Comparison of ENCODE assay signal across 9 cellular contexts in genomic region chr6:53327017-53327395, GRCh38. TPM values are rescaled to one million over a fixed set of nuclear protein-coding genes. Genes with fewer than 3 reads are reported as not detected.
DNase-seq lines count a peak whose midpoint lies in the region; ATAC-seq and TF ChIP-seq lines count a peak whose summit lies in the region.
"Had no signal": no experiment of that assay in that cellular context is flagged by ENCODE, and none has a peak within 500 bp of the region (broad histone marks: within the 10 kb centered on the region; RNA-seq: fewer than 3 reads in every experiment).

No MANE protein-coding gene starts in this region.

- H3K4me1 Mint-ChIP-seq in activated CD4-positive, alpha-beta memory T cell treated with anti-CD3 and anti-CD28 coated beads for 36 hours (ENCODE audit: low read depth) = peaks cover 77% of the 10 kb centered on the region
- peaks cover 63% of the 10 kb centered on the region for H3K4me1 Mint-ChIP-seq in activated CD4-positive, alpha-beta memory T cell treated with anti-CD3 and anti-CD28 coated beads, Interleukin-2, amount 10 ng/mL, durations not matched to agents 7 days and 5 days
- peaks cover 65 to 79% of the 10 kb centered on the region in 2 donors for H3K4me1 Mint-ChIP-seq in immature natural killer cell

- no peak overlapping the region for H3K4me3 Mint-ChIP-seq in activated CD4-positive, alpha-beta memory T cell treated with anti-CD3 and anti-CD28 coated beads for 36 hours
- no peak overlapping the region for H3K4me3 Mint-ChIP-seq in activated CD4-positive, alpha-beta memory T cell treated with anti-CD3 and anti-CD28 coated beads, Interleukin-2, amount 10 ng/mL, durations not matched to agents 7 days and 5 days
- peak overlapping the region in 1 of 5 donors; percentile 17 for H3K4me3 Mint-ChIP-seq in immature natural killer cell

- POLR2A ChIA-PET in activated CD4-positive, alpha-beta memory T cell treated with anti-CD3 and anti-CD28 coated beads for 36 hours (lab: Charles Lee) = interaction anchor here (0.7 to 1.3 kb wide), 2 partner anchors 18 to 20 kb away, joined by 3 read pairs; no protein-coding TSS in a partner anchor
- POLR2A ChIA-PET in activated CD4-positive, alpha-beta memory T cell treated with anti-CD3 and anti-CD28 coated beads, Interleukin-2, amount 10 ng/mL, durations not matched to agents 7 days and 5 days (lab: Charles Lee) = interaction anchor here (1.2 kb wide), 1 partner anchor 20 kb away, joined by 5 read pairs; no protein-coding TSS in a partner anchor

- H3K4me3 ChIP-seq in adrenal gland (no peak overlapping the region), thymus (ENCODE audit: low read length) (no peak overlapping the region)
- H3K4me3 ChIP-seq: BLaER1 had no signal

- H3K27me3 Mint-ChIP-seq in activated CD4-positive, alpha-beta memory T cell treated with anti-CD3 and anti-CD28 coated beads for 36 hours = no peaks in the 10 kb centered on the region
- H3K27me3 Mint-ChIP-seq in activated CD4-positive, alpha-beta memory T cell treated with anti-CD3 and anti-CD28 coated beads, Interleukin-2, amount 10 ng/mL, durations not matched to agents 7 days and 5 days = no peaks in the 10 kb centered on the region
- H3K27me3 Mint-ChIP-seq in immature natural killer cell (ENCODE audit: low read depth in 3 of 3) = peaks cover 0 to 3% (median 2%) of the 10 kb centered on the region in 3 donors

- H3K9me3 ChIP-seq in adrenal gland (replicated peaks in 1 of 3) = no peaks in the 10 kb centered on the region
- no peaks in the 10 kb centered on the region for H3K9me3 ChIP-seq in thymus (ENCODE audit: control insufficient read depth)

- peak in 1 of 6 experiments; percentile 16 for TF ChIP-seq CTCF in adrenal gland (IDR thresholded peaks at IDR 0.05)

- no peak for ATAC-seq in GM21576 (IDR thresholded peaks at IDR 0.05; ENCODE audit: unreplicated experiment)

- intact Hi-C loops in activated CD4-positive, alpha-beta memory T cell treated with anti-CD3 and anti-CD28 coated beads for 36 hours (cut with micrococcal nuclease) = no loop called here
- intact Hi-C loops in adrenal gland (cut with DNase I) = no loop called here

- H3K9me3 Mint-ChIP-seq in activated CD4-positive, alpha-beta memory T cell treated with anti-CD3 and anti-CD28 coated beads for 36 hours = peaks cover 3% of the 10 kb centered on the region
- peaks cover 2% of the 10 kb centered on the region for H3K9me3 Mint-ChIP-seq in activated CD4-positive, alpha-beta memory T cell treated with anti-CD3 and anti-CD28 coated beads, Interleukin-2, amount 10 ng/mL, durations not matched to agents 7 days and 5 days
- H3K9me3 Mint-ChIP-seq in immature natural killer cell = no peaks in the 10 kb centered on the region

- DNase-seq in activated CD4-positive, alpha-beta memory T cell treated with anti-CD3 and anti-CD28 coated beads for 36 hours = no peak
- no peak for DNase-seq in activated CD4-positive, alpha-beta memory T cell treated with anti-CD3 and anti-CD28 coated beads, Interleukin-2, amount 10 ng/mL, durations not matched to agents 7 days and 5 days
- peak in 3 of 7 donors; percentile 35 to 60 (median 50) for DNase-seq in adrenal gland
- no peak for DNase-seq in immature natural killer cell
- DNase-seq in SHP77 (lab: John Stamatoyannopoulos, UW) = no peak
- DNase-seq in SIG-M5 treated with dmso at 0.1 percent for 504 hours (lab: John Stamatoyannopoulos, UW; ENCODE audit: unreplicated experiment) = no peak

- H3K4me1 ChIP-seq in adrenal gland (replicated peaks in 1 of 2) (peaks cover 42 to 58% of the 10 kb centered on the region in 2 donors), thymus (ENCODE audit: control insufficient read depth, insufficient read depth, low read length) (peaks cover 9% of the 10 kb centered on the region)
- H3K4me1 ChIP-seq: BLaER1 had no signal

- peak overlapping the region; percentile 72 to 85 (median 78) for H3K27ac ChIP-seq in adrenal gland
- peak overlapping the region; percentile 3 for H3K27ac ChIP-seq in thymus (ENCODE audit: low read depth)
- H3K27ac ChIP-seq: BLaER1 had no signal

- no peak for TF ChIP-seq POLR2A in adrenal gland (IDR thresholded peaks at IDR 0.05)

- CTCF ChIA-PET in activated CD4-positive, alpha-beta memory T cell treated with anti-CD3 and anti-CD28 coated beads for 36 hours (lab: Charles Lee) = interaction anchor here (1.0 kb wide), 1 partner anchor 42 kb away, joined by 3 read pairs; no protein-coding TSS in a partner anchor
- CTCF ChIA-PET in activated CD4-positive, alpha-beta memory T cell treated with anti-CD3 and anti-CD28 coated beads, Interleukin-2, amount 10 ng/mL, durations not matched to agents 7 days and 5 days (lab: Charles Lee) = no interaction called here

- H3K27ac Mint-ChIP-seq in activated CD4-positive, alpha-beta memory T cell treated with anti-CD3 and anti-CD28 coated beads for 36 hours = peak overlapping the region; percentile 76
- H3K27ac Mint-ChIP-seq in activated CD4-positive, alpha-beta memory T cell treated with anti-CD3 and anti-CD28 coated beads, Interleukin-2, amount 10 ng/mL, durations not matched to agents 7 days and 5 days = no peak overlapping the region
- peak overlapping the region; percentile 3 to 72 (median 59) for H3K27ac Mint-ChIP-seq in immature natural killer cell

- no peaks in the 10 kb centered on the region for H3K36me3 ChIP-seq in adrenal gland (replicated peaks in 1 of 2)
- H3K36me3 ChIP-seq in thymus (ENCODE audit: control insufficient read depth, insufficient read depth) = peaks cover 8% of the 10 kb centered on the region

- peaks cover 16% of the 10 kb centered on the region for H3K36me3 Mint-ChIP-seq in activated CD4-positive, alpha-beta memory T cell treated with anti-CD3 and anti-CD28 coated beads for 36 hours
- peaks cover 57% of the 10 kb centered on the region for H3K36me3 Mint-ChIP-seq in activated CD4-positive, alpha-beta memory T cell treated with anti-CD3 and anti-CD28 coated beads, Interleukin-2, amount 10 ng/mL, durations not matched to agents 7 days and 5 days (ENCODE audit: low read depth)
- H3K36me3 Mint-ChIP-seq in immature natural killer cell = peaks cover 0 to 3% (median 0%) of the 10 kb centered on the region in 3 donors

- no peaks in the 10 kb centered on the region for H3K27me3 ChIP-seq in adrenal gland
- no peaks in the 10 kb centered on the region for H3K27me3 ChIP-seq in thymus (ENCODE audit: control insufficient read depth, insufficient read depth)
- H3K27me3 ChIP-seq: BLaER1 had no signal

RNA-seq across cellular contexts. Expression of gene ELOVL5, which starts 21.7 kb away (rescaled TPM):
- 100 to 1,000 TPM; 112 to 121 TPM for total RNA-seq in activated CD4-positive, alpha-beta memory T cell treated with anti-CD3 and anti-CD28 coated beads for 36 hours
- 100 to 1,000 TPM; 157 to 162 TPM for total RNA-seq in activated CD4-positive, alpha-beta memory T cell treated with anti-CD3 and anti-CD28 coated beads, Interleukin-2, amount 10 ng/mL, durations not matched to agents 7 days and 5 days
- 100 to 1,000 TPM; 103 to 632 (median 161) TPM for total RNA-seq in adrenal gland
- 1,000 to 10,000 TPM in 1 of 3 donors, 10 to 100 TPM in 2; 31.4 to 1,320 (median 33.3) TPM for polyA plus RNA-seq in adrenal gland
- 10 to 100 TPM; 45.4 to 85.2 (median 63.0) TPM for polyA plus RNA-seq in immature natural killer cell
- polyA plus RNA-seq in thymus = 62.8 TPM
